Comparison of ENCODE assay signal across 8 cellular contexts in genomic region chr14:99575043-99576023, GRCh38. TPM values are rescaled to one million over a fixed set of nuclear protein-coding genes. Genes with fewer than 3 reads are reported as not detected.
DNase-seq lines count a peak whose midpoint lies in the region; ATAC-seq and TF ChIP-seq lines count a peak whose summit lies in the region.

No MANE protein-coding gene starts in this region.

- no peak overlapping the region for H3K4me3 ChIP-seq in epithelial cell of proximal tubule (ENCODE audit: low read depth, low read length)
- H3K4me3 ChIP-seq in ovary, result no peak overlapping the region

- TF ChIP-seq POLR2A in ovary (IDR thresholded peaks at IDR 0.05), result no peak

- H3K27ac ChIP-seq in ovary, result peak overlapping the region in 1 of 2 donors; percentile 60

- ATAC-seq in GM18519 (IDR thresholded peaks at IDR 0.05; ENCODE audit: low FRiP score, unreplicated experiment) (no peak), HG03045 (IDR thresholded peaks at IDR 0.05; ENCODE audit: unreplicated experiment) (no peak), HG03135 (IDR thresholded peaks at IDR 0.05; ENCODE audit: unreplicated experiment) (no peak)

- no peaks in the 10 kb centered on the region for H3K9me3 ChIP-seq in ovary

- WGBS in ovary, 3 donors, result 55 to 70% (median 64%) methylated on average over 22 of the region's 22 CpGs

- H3K4me1 ChIP-seq in ovary (ENCODE audit: insufficient read depth), result peaks cover 59% of the 10 kb centered on the region

- H3K27me3 ChIP-seq in ovary, result no peaks in the 10 kb centered on the region

- intact Hi-C loops in ovary (cut with DNase I), result no loop called here

- TF ChIP-seq EP300 in ovary (IDR thresholded peaks at IDR 0.05), result no peak

- H3K36me3 ChIP-seq in ovary, result no peaks in the 10 kb centered on the region

- DNase-seq in Daoy (ENCODE audit: low read depth) (peak; percentile 88), NCI-H2107 treated with DMSO at 0.1 percent for 48 hours (lab: John Stamatoyannopoulos, UW; ENCODE audit: unreplicated experiment) (peak; percentile 31), epithelial cell of proximal tubule (ENCODE audit: low read depth) (peak; percentile 22), ovary (peak in 4 of 5 donors; percentile 38 to 69 (median 63)), activated gamma-delta T cell treated with Interleukin-2 at 50 U/mL for 16 hours (no peak)

- TF ChIP-seq CTCF in epithelial cell of proximal tubule (conservative IDR thresholded peaks at IDR 0.05; ENCODE audit: low read depth, low read length), result peak; percentile 43
- TF ChIP-seq CTCF in ovary (IDR thresholded peaks at IDR 0.05), result peak in 1 of 3 donors; percentile 18

RNA-seq across cellular contexts. Expression of gene CCDC85C, which starts 28.7 kb away (rescaled TPM):
- total RNA-seq in Daoy (2014; rRNA removed; shearing (Covaris generic)), result 16.6 and 19.4 TPM in 2 replicates
- total RNA-seq in epithelial cell of proximal tubule (29.6 and 34.8 TPM in 2 replicates), ovary (10 to 100 TPM in 5 of 7 donors, 1 to 10 TPM in 2; 2.1 to 28.4 (median 13.2) TPM)
- polyA plus RNA-seq in ovary, result 1 to 10 TPM; 3.2 to 6.7 TPM
